10 cellular contexts compared by ENCODE assay signal in genomic region chr15:25608926-25609325, GRCh38.
"Had no signal": no experiment of that assay in that cellular context is flagged by ENCODE, and none has a peak within 500 bp of the region (broad histone marks: within the 10 kb centered on the region; RNA-seq: fewer than 3 reads in every experiment).

No MANE protein-coding gene starts in this region.

- ATAC-seq: HCT116, HepG2 had no signal

- H3K9ac ChIP-seq: GM23248, KMS-11 had no signal

- DNase-seq: GM23248, GOT3, H7, HFFc6, KBM-7 had no signal

- H3K27ac ChIP-seq: GM23248, HL-60, KMS-11 had no signal

- H3K36me3 ChIP-seq: HAP-1 had no signal

- H3K4me3 ChIP-seq: GM23248, HAP-1 had no signal
